ENCODE assay signal across 29 cellular contexts in the genomic region with DNA sequence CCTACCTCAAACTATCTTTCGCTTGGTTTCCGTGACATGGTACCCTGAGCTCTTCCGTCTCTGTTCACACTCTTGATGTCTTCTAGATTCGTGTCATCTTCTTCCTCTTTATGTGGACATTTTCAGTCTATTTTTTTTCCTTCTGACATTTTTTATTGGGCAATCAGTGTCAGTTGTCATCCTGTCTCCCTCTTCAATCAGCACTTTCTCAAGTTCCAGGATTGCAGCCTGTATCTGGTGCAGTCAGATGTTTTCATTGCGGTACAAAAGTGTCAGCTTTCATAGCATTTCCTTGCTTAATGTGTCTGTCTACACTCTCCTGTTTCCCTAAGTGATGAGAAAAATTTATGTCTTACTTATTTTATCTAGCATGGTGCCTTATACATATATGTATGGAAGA. TPM values are rescaled to one million over a fixed set of nuclear protein-coding genes. Genes with fewer than 3 reads are reported as not detected.
"Had no signal": no experiment of that assay in that cellular context is flagged by ENCODE, and none has a peak within 500 bp of the region (broad histone marks: within the 10 kb centered on the region; RNA-seq: fewer than 3 reads in every experiment).

No MANE protein-coding gene starts in this region.

- H3K9me3 Mint-ChIP-seq: nephron; stimulated activated effector memory CD8-positive, alpha-beta T cell treated with anti-CD3 and anti-CD28 coated beads, Interleukin-12 subunit alpha, Interleukin-12 subunit beta, amount 100 ng/mL, for 72 hours; type B pancreatic cell had no signal

- H3K36me3 ChIP-seq: neutrophil, pancreas, prostate gland, right lobe of liver, sigmoid colon, suprapubic skin, tibial artery, transverse colon, upper lobe of right lung, uterus had no signal

- DNase-seq: naive thymus-derived CD4-positive, alpha-beta T cell; natural killer cell; nucleus accumbens; pancreas; retina; right cardiac atrium; right lobe of liver; sigmoid colon; small intestine; stimulated activated CD4-positive, alpha-beta T cell treated with anti-CD3 and anti-CD28 coated beads, Interleukin-15, amount 100 ng/mL, for 24 hours; stimulated activated CD4-positive, alpha-beta T cell treated with anti-CD3 and anti-CD28 coated beads, Interleukin-2, amount 100 ng/mL, for 24 hours; stimulated activated CD4-positive, alpha-beta T cell treated with anti-CD3 and anti-CD28 coated beads, Interleukin-2, amount 100 ng/mL, for 48 hours; stimulated activated CD4-positive, alpha-beta T cell treated with anti-CD3 and anti-CD28 coated beads, Interleukin-4, amount 100 ng/mL, for 24 hours; stimulated activated naive B cell treated with anti-CD40 and anti-IgM and Interleukin-4, amounts not matched to agents 10 μg/mL and 1 μg/mL and 100 μg/mL, for 72 hours; stimulated activated naive CD4-positive, alpha-beta T cell treated with Interleukin-2 at 50 U/mL for 16 hours; substantia nigra; testis; tibial artery; transverse colon; upper lobe of right lung; uterus had no signal

- H3K9me3 ChIP-seq: pancreas, prostate gland, right lobe of liver, sigmoid colon, suprapubic skin, testis, tibial artery, transverse colon, upper lobe of right lung, uterus had no signal

- H3K27me3 ChIP-seq: neutrophil, pancreas, right lobe of liver, sigmoid colon, suprapubic skin, testis, tibial artery, transverse colon, upper lobe of right lung, uterus had no signal

- H3K4me3 Mint-ChIP-seq: naive thymus-derived CD4-positive, alpha-beta T cell; natural killer cell; nephron; neural crest cell; stimulated activated effector memory CD8-positive, alpha-beta T cell treated with anti-CD3 and anti-CD28 coated beads, Interleukin-12 subunit alpha, Interleukin-12 subunit beta, amount 100 ng/mL, for 72 hours; stimulated activated naive B cell treated with anti-CD40 and anti-IgM and Interleukin-4, amounts not matched to agents 10 μg/mL and 1 μg/mL and 100 μg/mL, for 72 hours; stimulated activated naive CD8-positive, alpha-beta T cell treated with anti-CD3 and anti-CD28 coated beads, Interleukin-15, Interleukin-2, amounts not matched to agents 100 ng/mL and 50 ng/mL, for 24 hours; type B pancreatic cell had no signal

- FAIRE-seq: pancreas, small intestine had no signal

- H3K4me1 Mint-ChIP-seq: naive thymus-derived CD4-positive, alpha-beta T cell; natural killer cell; nephron; stimulated activated effector memory CD8-positive, alpha-beta T cell treated with anti-CD3 and anti-CD28 coated beads, Interleukin-12 subunit alpha, Interleukin-12 subunit beta, amount 100 ng/mL, for 72 hours; stimulated activated naive B cell treated with anti-CD40 and anti-IgM and Interleukin-4, amounts not matched to agents 10 μg/mL and 1 μg/mL and 100 μg/mL, for 72 hours had no signal

- H3K27me3 Mint-ChIP-seq: naive thymus-derived CD4-positive, alpha-beta T cell; stimulated activated naive B cell treated with anti-CD40 and anti-IgM and Interleukin-4, amounts not matched to agents 10 μg/mL and 1 μg/mL and 100 μg/mL, for 72 hours; stimulated activated naive CD8-positive, alpha-beta T cell treated with anti-CD3 and anti-CD28 coated beads, Interleukin-15, Interleukin-2, amounts not matched to agents 100 ng/mL and 50 ng/mL, for 24 hours; type B pancreatic cell had no signal

- H3K36me3 Mint-ChIP-seq: natural killer cell; stimulated activated effector memory CD8-positive, alpha-beta T cell treated with anti-CD3 and anti-CD28 coated beads, Interleukin-12 subunit alpha, Interleukin-12 subunit beta, amount 100 ng/mL, for 72 hours; stimulated activated naive B cell treated with anti-CD40 and anti-IgM and Interleukin-4, amounts not matched to agents 10 μg/mL and 1 μg/mL and 100 μg/mL, for 72 hours; type B pancreatic cell had no signal

- ATAC-seq: naive thymus-derived CD4-positive, alpha-beta T cell; natural killer cell; pancreas; right cardiac atrium; right lobe of liver; stimulated activated effector memory CD8-positive, alpha-beta T cell treated with anti-CD3 and anti-CD28 coated beads, Interleukin-12 subunit alpha, Interleukin-12 subunit beta, amount 100 ng/mL, for 72 hours; stimulated activated naive B cell treated with anti-CD40 and anti-IgM and Interleukin-4, amounts not matched to agents 10 μg/mL and 1 μg/mL and 100 μg/mL, for 72 hours; upper lobe of right lung had no signal

- H3K4me3 ChIP-seq: pancreas, prostate gland, right lobe of liver, sigmoid colon, suprapubic skin, testis, tibial artery, transverse colon, upper lobe of right lung, uterus had no signal

- H3K4me1 ChIP-seq: pancreas, prostate gland, sigmoid colon, suprapubic skin, testis, tibial artery, transverse colon, upper lobe of right lung, uterus had no signal

- H3K27ac Mint-ChIP-seq: naive thymus-derived CD4-positive, alpha-beta T cell; natural killer cell; nephron; stimulated activated effector memory CD8-positive, alpha-beta T cell treated with anti-CD3 and anti-CD28 coated beads, Interleukin-12 subunit alpha, Interleukin-12 subunit beta, amount 100 ng/mL, for 72 hours; stimulated activated naive B cell treated with anti-CD40 and anti-IgM and Interleukin-4, amounts not matched to agents 10 μg/mL and 1 μg/mL and 100 μg/mL, for 72 hours; stimulated activated naive CD8-positive, alpha-beta T cell treated with anti-CD3 and anti-CD28 coated beads, Interleukin-15, Interleukin-2, amounts not matched to agents 100 ng/mL and 50 ng/mL, for 24 hours; type B pancreatic cell had no signal

- H3K27ac ChIP-seq: neutrophil, pancreas, prostate gland, right lobe of liver, sigmoid colon, suprapubic skin, testis, tibial artery, transverse colon, upper lobe of right lung, uterus had no signal

RNA-seq across cellular contexts. Expression of a gene that starts 51.1 kb away (rescaled TPM):
- polyA plus RNA-seq: naive thymus-derived CD4-positive, alpha-beta T cell had no signal
